ENCODE assay signal across 8 cellular contexts in genomic region chr14:63727736-63728728, GRCh38. TPM values are rescaled to one million over a fixed set of nuclear protein-coding genes. Genes with fewer than 3 reads are reported as not detected.
A peak's percentile ranks its signal among the peaks of the same experiment; 100 is the strongest.
DNase-seq lines count a peak whose midpoint lies in the region; ATAC-seq and TF ChIP-seq lines count a peak whose summit lies in the region.

TSS of gene SGPP1 (minus strand) at chr14:63728065. CDS start at chr14:63727944, 121 bp downstream.

- peak; percentile 41 for DNase-seq in GM04504 (ENCODE audit: low read depth)
- DNase-seq in H4 (ENCODE audit: low spot score): peak; percentile 60
- peak; percentile 50 for DNase-seq in LNCaP clone FGC (ENCODE audit: low read depth)
- peak; percentile 59 for DNase-seq in T follicular helper cell (ENCODE audit: low read depth)
- peak; percentile 81 for DNase-seq in activated naive CD8-positive, alpha-beta T cell treated with anti-CD3 and anti-CD28 coated beads, Interleukin-2, amount 50 U/mL, for 24 hours
- DNase-seq in cardiac septum (ENCODE audit: low spot score): peak; percentile 91
- DNase-seq in posterior cingulate gyrus: peak; percentile 44 to 95 (median 61)
- DNase-seq in type B pancreatic cell (ENCODE audit: extremely low spot score, unreplicated experiment): peak; percentile 81

- peak within 1 kb of the TSS; percentile 79 for H3K4me3 ChIP-seq in LNCaP clone FGC (ENCODE audit: low read depth, low read length)

- H3K27ac Mint-ChIP-seq in activated naive CD8-positive, alpha-beta T cell treated with anti-CD3 and anti-CD28 coated beads, Interleukin-2, amount 50 U/mL, for 24 hours: peak within 1 kb of the TSS; percentile 92
- peak within 1 kb of the TSS; percentile 87 for H3K27ac Mint-ChIP-seq in type B pancreatic cell

- peaks cover 36% of the 10 kb centered on the region for H3K4me1 Mint-ChIP-seq in activated naive CD8-positive, alpha-beta T cell treated with anti-CD3 and anti-CD28 coated beads, Interleukin-2, amount 50 U/mL, for 24 hours
- peaks cover 17% of the 10 kb centered on the region for H3K4me1 Mint-ChIP-seq in type B pancreatic cell (ENCODE audit: unreplicated experiment)

- H3K36me3 Mint-ChIP-seq in activated naive CD8-positive, alpha-beta T cell treated with anti-CD3 and anti-CD28 coated beads, Interleukin-2, amount 50 U/mL, for 24 hours (ENCODE audit: low read depth): peaks cover 2% of the 10 kb centered on the region
- H3K36me3 Mint-ChIP-seq in type B pancreatic cell: no peaks in the 10 kb centered on the region

- peak; percentile 94 for ATAC-seq in activated naive CD8-positive, alpha-beta T cell treated with anti-CD3 and anti-CD28 coated beads, Interleukin-2, amount 50 U/mL, for 24 hours

- intact Hi-C loops in cardiac septum (cut with DNase I): no loop called here
- intact Hi-C loops in posterior cingulate gyrus (cut with DNase I): loop anchor here (1.0 to 5.0 kb wide), 3 partner anchors 42 to 185 kb away; partner anchors contain the start of genes PPP2R5E and WDR89

- peak; percentile 27 for TF ChIP-seq CTCF in LNCaP clone FGC (IDR thresholded peaks at IDR 0.05; ENCODE audit: control insufficient read depth, extremely low read depth, insufficient read depth)
- peak; percentile 72 for TF ChIP-seq CTCF in type B pancreatic cell (conservative IDR thresholded peaks at IDR 0.05)

- no peaks in the 10 kb centered on the region for H3K27me3 Mint-ChIP-seq in activated naive CD8-positive, alpha-beta T cell treated with anti-CD3 and anti-CD28 coated beads, Interleukin-2, amount 50 U/mL, for 24 hours
- peaks cover 16% of the 10 kb centered on the region for H3K27me3 Mint-ChIP-seq in type B pancreatic cell

- H3K4me3 Mint-ChIP-seq in activated naive CD8-positive, alpha-beta T cell treated with anti-CD3 and anti-CD28 coated beads, Interleukin-2, amount 50 U/mL, for 24 hours: peak within 1 kb of the TSS; percentile 99
- peak within 1 kb of the TSS; percentile 100 for H3K4me3 Mint-ChIP-seq in type B pancreatic cell

- no peaks in the 10 kb centered on the region for H3K9me3 Mint-ChIP-seq in activated naive CD8-positive, alpha-beta T cell treated with anti-CD3 and anti-CD28 coated beads, Interleukin-2, amount 50 U/mL, for 24 hours
- no peaks in the 10 kb centered on the region for H3K9me3 Mint-ChIP-seq in type B pancreatic cell

RNA-seq across cellular contexts. Expression of gene SGPP1, which starts in this region (rescaled TPM):
- total RNA-seq in H4 (2014; rRNA removed; shearing (Covaris generic)): 18.1 and 23.8 TPM in 2 replicates
- total RNA-seq in cardiac septum: 5.6 TPM
- 8.2 and 8.7 TPM in 2 replicates for total RNA-seq in type B pancreatic cell (ENCODE audit: low replicate concordance)

Comparison
In these comparisons a context has a peak if more than half of its experiments do, and no peak if none do; other contexts are left out.
1. Peak in every context shown above with its lines: DNase-seq, ATAC-seq and H3K4me3 ChIP-seq.
2. DNase-seq: peak in every context shown above with its lines; median percentile 91 in cardiac septum; 81 in activated naive CD8-positive, alpha-beta T cell treated with anti-CD3 and anti-CD28 coated beads, Interleukin-2, amount 50 U/mL, for 24 hours; 81 in type B pancreatic cell; 61 in posterior cingulate gyrus; 60 in H4; 59 in T follicular helper cell; 50 in LNCaP clone FGC; 41 in GM04504.